1 cellular context compared by ENCODE assay signal in genomic region chr9:126854734-126855133, GRCh38.
TF ChIP-seq lines count a peak whose summit lies in the region.

No MANE protein-coding gene starts in this region.

TF ChIP-seq in HepG2, 621 proteins besides CTCF, POLR2A, EP300 and RAD21:
- TF ChIP-seq MLX (CRISPR knock-in tag; IDR thresholded peaks at IDR 0.05): peak; percentile 44; the same call in 1 of the 2 replicates
- peak; percentile 21; the same call in 1 of the 2 replicates for TF ChIP-seq HMG20A (CRISPR knock-in tag; IDR thresholded peaks at IDR 0.05; ENCODE audit: borderline replicate concordance)
- TF ChIP-seq ZNF7 (CRISPR knock-in tag; IDR thresholded peaks at IDR 0.05): peak; percentile 73
- no peak for TF ChIP-seq FOXJ3 (CRISPR knock-in tag; IDR thresholded peaks at IDR 0.05; ENCODE audit: borderline replicate concordance)
- 0 out of 2 replicates have a peak, but pooled peaks have one; percentile 44 for TF ChIP-seq ARNTL (CRISPR knock-in tag; IDR thresholded peaks at IDR 0.05)
- TF ChIP-seq ARID5B (CRISPR knock-in tag; IDR thresholded peaks at IDR 0.05): peak; percentile 54
- peak; percentile 59; the same call in 1 of the 2 replicates for TF ChIP-seq TBX2 (CRISPR knock-in tag; IDR thresholded peaks at IDR 0.05; ENCODE audit: borderline replicate concordance)
- peak; percentile 33; the same call in 1 of the 2 replicates for TF ChIP-seq TFAP4 (IDR thresholded peaks at IDR 0.05; ENCODE audit: borderline replicate concordance, low read depth)
- no peak for TF ChIP-seq ZNF674 (CRISPR knock-in tag; IDR thresholded peaks at IDR 0.05; ENCODE audit: low read depth)
- 0 out of 2 replicates have a peak, but pooled peaks have one; percentile 21 for TF ChIP-seq HDAC2 (CRISPR knock-in tag; IDR thresholded peaks at IDR 0.05)
- TF ChIP-seq SOX13 (IDR thresholded peaks at IDR 0.05): no peak
- TF ChIP-seq SOX13 (CRISPR knock-in tag; conservative IDR thresholded peaks at IDR 0.05 in 1 of 2, IDR thresholded peaks at IDR 0.05 in 1 of 2): peak in 1 of 2 experiments; percentile 27; a peak in 1 of 4 replicates
- no peak; the same call in 1 of the 2 replicates for TF ChIP-seq ZNF33B (CRISPR knock-in tag; IDR thresholded peaks at IDR 0.05)
- 0 out of 2 replicates have a peak, but pooled peaks have one; percentile 21 for TF ChIP-seq KLF6 (CRISPR knock-in tag; IDR thresholded peaks at IDR 0.05)
- TF ChIP-seq ZNF331 (CRISPR knock-in tag; IDR thresholded peaks at IDR 0.05): peak; percentile 92
- peak; percentile 56; the same call in 1 of the 2 replicates for TF ChIP-seq SOX5 (CRISPR knock-in tag; IDR thresholded peaks at IDR 0.05; ENCODE audit: borderline replicate concordance)
- TF ChIP-seq PBX2 (CRISPR knock-in tag; IDR thresholded peaks at IDR 0.05): peak; percentile 71
- TF ChIP-seq IKZF1 (IDR thresholded peaks at IDR 0.05): no peak
- no peak for TF ChIP-seq FOXO1 (CRISPR knock-in tag; IDR thresholded peaks at IDR 0.05)
- TF ChIP-seq ZFP90 (CRISPR knock-in tag; IDR thresholded peaks at IDR 0.05; ENCODE audit: borderline replicate concordance): no peak
- TF ChIP-seq TEAD3 (CRISPR knock-in tag; optimal IDR thresholded peaks at IDR 0.05; ENCODE audit: borderline replicate concordance): peak; percentile 7
- TF ChIP-seq SAP130 (CRISPR knock-in tag; IDR thresholded peaks at IDR 0.05; ENCODE audit: low read depth): peak; percentile 68
- TF ChIP-seq HNF1A (IDR thresholded peaks at IDR 0.05; ENCODE audit: low read depth): no peak
- TF ChIP-seq HNF1A (CRISPR knock-in tag; IDR thresholded peaks at IDR 0.05; ENCODE audit: borderline replicate concordance): no peak
- TF ChIP-seq ZNF317 (CRISPR knock-in tag; IDR thresholded peaks at IDR 0.05): peak; percentile 88; the same call in 1 of the 2 replicates
- TF ChIP-seq SOX6 (IDR thresholded peaks at IDR 0.05): no peak
- peak; percentile 41 for TF ChIP-seq SOX6 (CRISPR knock-in tag; IDR thresholded peaks at IDR 0.05)
- no peak for TF ChIP-seq FOXA1 (IDR thresholded peaks at IDR 0.05)
- 0 out of 2 replicates have a peak, but pooled peaks have one; percentile 7 for TF ChIP-seq FOXA1 (CRISPR knock-in tag; IDR thresholded peaks at IDR 0.05)
- peak; percentile 52 for TF ChIP-seq SALL1 (CRISPR knock-in tag; IDR thresholded peaks at IDR 0.05)
- TF ChIP-seq MAX (IDR thresholded peaks at IDR 0.05): peak; percentile 61
- peak; percentile 63 for TF ChIP-seq TCF7 (IDR thresholded peaks at IDR 0.05; ENCODE audit: low read depth)
- TF ChIP-seq ETV5 (CRISPR knock-in tag; IDR thresholded peaks at IDR 0.05; ENCODE audit: borderline replicate concordance): 0 out of 2 replicates have a peak, but pooled peaks have one; percentile 39
- TF ChIP-seq CENPX (CRISPR knock-in tag; IDR thresholded peaks at IDR 0.05): no peak
- TF ChIP-seq BHLHE40 (IDR thresholded peaks at IDR 0.05; ENCODE audit: low read length): peak; percentile 92
- TF ChIP-seq NR2F6 (IDR thresholded peaks at IDR 0.05): no peak
- peak; percentile 23; the same call in 1 of the 2 replicates for TF ChIP-seq NR2F6 (CRISPR knock-in tag; IDR thresholded peaks at IDR 0.05)
- no peak for TF ChIP-seq CREB1 (IDR thresholded peaks at IDR 0.05)
- 0 out of 2 replicates have a peak, but pooled peaks have one; percentile 12 for TF ChIP-seq CREB1 (CRISPR knock-in tag; IDR thresholded peaks at IDR 0.05)
- TF ChIP-seq GATAD2A (CRISPR knock-in tag; IDR thresholded peaks at IDR 0.05): peak; percentile 72
- TF ChIP-seq TFE3 (CRISPR knock-in tag; IDR thresholded peaks at IDR 0.05): peak; percentile 52; the same call in 1 of the 2 replicates
